In the genomic region with DNA sequence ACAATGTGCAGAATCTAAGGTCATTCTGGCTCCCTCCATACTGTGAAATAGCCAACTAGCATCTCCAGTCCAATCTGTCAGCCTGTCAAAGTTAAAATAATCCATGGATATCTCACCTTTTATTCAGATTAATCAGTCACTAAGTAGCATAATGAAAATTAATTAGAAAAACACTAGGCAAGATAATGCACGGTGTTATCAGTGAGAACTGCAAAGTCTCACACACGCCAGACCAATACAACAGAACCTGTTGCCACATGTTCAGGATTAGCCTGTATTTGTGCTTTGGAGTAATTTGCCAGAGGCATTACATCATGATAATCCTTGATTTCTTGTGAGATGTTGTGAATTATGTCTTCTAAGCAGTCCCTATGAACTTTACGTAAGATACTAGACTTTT, we compare ENCODE assay signal across 17 cellular contexts.
DNase-seq lines count a peak whose midpoint lies in the region; ATAC-seq and TF ChIP-seq lines count a peak whose summit lies in the region.
"Had no signal": no experiment of that assay in that cellular context is flagged by ENCODE, and none has a peak within 500 bp of the region (broad histone marks: within the 10 kb centered on the region; RNA-seq: fewer than 3 reads in every experiment).

No MANE protein-coding gene starts in this region.

- ATAC-seq in SK-N-SH treated with all-trans-retinoic acid at 6 μM for 48 hours (no peak), GM21576 (IDR thresholded peaks at IDR 0.05; ENCODE audit: unreplicated experiment) (no peak)
- ATAC-seq: CD8-positive, alpha-beta T cell had no signal

- no peak overlapping the region for H3K4me3 ChIP-seq in fibroblast of the aortic adventitia (ENCODE audit: low read depth, low read length)

- DNase-seq in NCI-H82 (lab: John Stamatoyannopoulos, UW) (peak; percentile 93), fibroblast of the aortic adventitia (ENCODE audit: low read depth) (peak; percentile 6), NCI-H1048 (lab: John Stamatoyannopoulos, UW) (no peak), NCI-H2196 (lab: John Stamatoyannopoulos, UW; ENCODE audit: unreplicated experiment) (no peak)
- no peak for DNase-seq in activated CD8-positive, alpha-beta memory T cell treated with anti-CD3 and anti-CD28 coated beads for 24 hours
- DNase-seq: C1 segment of cervical spinal cord; Caco-2; CD8-positive, alpha-beta T cell; DMS153; DND-41; NCI-H1105; NCI-H146; NCI-H2029; NCI-H2227 treated with DMSO at 0.1 percent for 48 hours; SIG-M5 had no signal

- no peak for TF ChIP-seq CTCF in fibroblast of the aortic adventitia (IDR thresholded peaks at IDR 0.05; ENCODE audit: insufficient read depth, low read length)

TF ChIP-seq in SK-N-SH treated with all-trans-retinoic acid at 6 μM for 48 hours, 23 proteins besides CTCF, POLR2A, EP300 and RAD21:
- TF ChIP-seq ZNF565 (CRISPR knock-in tag; conservative IDR thresholded peaks at IDR 0.05; ENCODE audit: low read depth) (no peak), TCF4 (CRISPR knock-in tag; IDR thresholded peaks at IDR 0.05; ENCODE audit: borderline replicate concordance) (peak; percentile 72; the same call in 1 of the 2 replicates)

Comparison
In these comparisons a context has a peak if more than half of its experiments do, and no peak if none do; other contexts are left out.
1. DNase-seq: peak in NCI-H82 (single experiment) and fibroblast of the aortic adventitia (single experiment); none in activated CD8-positive, alpha-beta memory T cell treated with anti-CD3 and anti-CD28 coated beads for 24 hours (single experiment), NCI-H1048 (single experiment) and NCI-H2196 (single experiment).